ENCODE assay signal across 1 cellular context in genomic region chr6:142146828-142147662, GRCh38.
TF ChIP-seq lines count a peak whose summit lies in the region.

NMBR (minus strand) TSS chr6:142147122; CDS start chr6:142088658, 58,464 bp downstream.
A gene with protein sequence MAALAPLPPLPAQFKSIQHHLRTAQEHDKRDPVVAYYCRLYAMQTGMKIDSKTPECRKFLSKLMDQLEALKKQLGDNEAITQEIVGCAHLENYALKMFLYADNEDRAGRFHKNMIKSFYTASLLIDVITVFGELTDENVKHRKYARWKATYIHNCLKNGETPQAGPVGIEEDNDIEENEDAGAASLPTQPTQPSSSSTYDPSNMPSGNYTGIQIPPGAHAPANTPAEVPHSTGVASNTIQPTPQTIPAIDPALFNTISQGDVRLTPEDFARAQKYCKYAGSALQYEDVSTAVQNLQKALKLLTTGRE (plus strand): TSS chr6:142147263. CDS start chr6:142147288, 25 bp downstream.

TF ChIP-seq in K562, 482 proteins besides CTCF, POLR2A, EP300 and RAD21 (continued from another document and continues in another):
- TF ChIP-seq, protein P1, sequence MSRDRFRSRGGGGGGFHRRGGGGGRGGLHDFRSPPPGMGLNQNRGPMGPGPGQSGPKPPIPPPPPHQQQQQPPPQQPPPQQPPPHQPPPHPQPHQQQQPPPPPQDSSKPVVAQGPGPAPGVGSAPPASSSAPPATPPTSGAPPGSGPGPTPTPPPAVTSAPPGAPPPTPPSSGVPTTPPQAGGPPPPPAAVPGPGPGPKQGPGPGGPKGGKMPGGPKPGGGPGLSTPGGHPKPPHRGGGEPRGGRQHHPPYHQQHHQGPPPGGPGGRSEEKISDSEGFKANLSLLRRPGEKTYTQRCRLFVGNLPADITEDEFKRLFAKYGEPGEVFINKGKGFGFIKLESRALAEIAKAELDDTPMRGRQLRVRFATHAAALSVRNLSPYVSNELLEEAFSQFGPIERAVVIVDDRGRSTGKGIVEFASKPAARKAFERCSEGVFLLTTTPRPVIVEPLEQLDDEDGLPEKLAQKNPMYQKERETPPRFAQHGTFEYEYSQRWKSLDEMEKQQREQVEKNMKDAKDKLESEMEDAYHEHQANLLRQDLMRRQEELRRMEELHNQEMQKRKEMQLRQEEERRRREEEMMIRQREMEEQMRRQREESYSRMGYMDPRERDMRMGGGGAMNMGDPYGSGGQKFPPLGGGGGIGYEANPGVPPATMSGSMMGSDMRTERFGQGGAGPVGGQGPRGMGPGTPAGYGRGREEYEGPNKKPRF (IDR thresholded peaks at IDR 0.05; ENCODE audit: low read depth, low read length): no peak
- TF ChIP-seq, protein P2, sequence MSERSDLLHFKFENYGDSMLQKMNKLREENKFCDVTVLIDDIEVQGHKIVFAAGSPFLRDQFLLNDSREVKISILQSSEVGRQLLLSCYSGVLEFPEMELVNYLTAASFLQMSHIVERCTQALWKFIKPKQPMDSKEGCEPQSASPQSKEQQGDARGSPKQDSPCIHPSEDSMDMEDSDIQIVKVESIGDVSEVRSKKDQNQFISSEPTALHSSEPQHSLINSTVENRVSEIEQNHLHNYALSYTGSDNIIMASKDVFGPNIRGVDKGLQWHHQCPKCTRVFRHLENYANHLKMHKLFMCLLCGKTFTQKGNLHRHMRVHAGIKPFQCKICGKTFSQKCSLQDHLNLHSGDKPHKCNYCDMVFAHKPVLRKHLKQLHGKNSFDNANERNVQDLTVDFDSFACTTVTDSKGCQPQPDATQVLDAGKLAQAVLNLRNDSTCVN (CRISPR knock-in tag; IDR thresholded peaks at IDR 0.05): no peak
- peak; percentile 99 for TF ChIP-seq LCOR (CRISPR knock-in tag; IDR thresholded peaks at IDR 0.05)
- no peak for TF ChIP-seq ZBTB1 (CRISPR knock-in tag; IDR thresholded peaks at IDR 0.05; ENCODE audit: borderline replicate concordance, low read depth)
- TF ChIP-seq BRF1 (IDR thresholded peaks at IDR 0.05; ENCODE audit: borderline replicate concordance, extremely low read depth, insufficient read length): no peak
- TF ChIP-seq ZNF75A (CRISPR knock-in tag; IDR thresholded peaks at IDR 0.05): no peak
- no peak for TF ChIP-seq CAMTA2 (CRISPR knock-in tag; conservative IDR thresholded peaks at IDR 0.05)
- TF ChIP-seq, protein P3, sequence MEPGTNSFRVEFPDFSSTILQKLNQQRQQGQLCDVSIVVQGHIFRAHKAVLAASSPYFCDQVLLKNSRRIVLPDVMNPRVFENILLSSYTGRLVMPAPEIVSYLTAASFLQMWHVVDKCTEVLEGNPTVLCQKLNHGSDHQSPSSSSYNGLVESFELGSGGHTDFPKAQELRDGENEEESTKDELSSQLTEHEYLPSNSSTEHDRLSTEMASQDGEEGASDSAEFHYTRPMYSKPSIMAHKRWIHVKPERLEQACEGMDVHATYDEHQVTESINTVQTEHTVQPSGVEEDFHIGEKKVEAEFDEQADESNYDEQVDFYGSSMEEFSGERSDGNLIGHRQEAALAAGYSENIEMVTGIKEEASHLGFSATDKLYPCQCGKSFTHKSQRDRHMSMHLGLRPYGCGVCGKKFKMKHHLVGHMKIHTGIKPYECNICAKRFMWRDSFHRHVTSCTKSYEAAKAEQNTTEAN (CRISPR knock-in tag; IDR thresholded peaks at IDR 0.05): no peak
- peak; percentile 69 for TF ChIP-seq TBP (optimal IDR thresholded peaks at IDR 0.05; ENCODE audit: low read depth, low read length)
- TF ChIP-seq ZNF695 (CRISPR knock-in tag; IDR thresholded peaks at IDR 0.05): no peak
- no peak for TF ChIP-seq ZBTB17 (CRISPR knock-in tag; IDR thresholded peaks at IDR 0.05)
- no peak for TF ChIP-seq RNF219 (CRISPR knock-in tag; IDR thresholded peaks at IDR 0.05)
- TF ChIP-seq MTA2 (IDR thresholded peaks at IDR 0.05; ENCODE audit: low read depth): no peak
- no peak for TF ChIP-seq BCL6 (CRISPR knock-in tag; IDR thresholded peaks at IDR 0.05)
- TF ChIP-seq CBFB (CRISPR knock-in tag; IDR thresholded peaks at IDR 0.05): peak; percentile 91; the same call in 1 of the 2 replicates
- no peak for TF ChIP-seq ZNF507 (tag; conservative IDR thresholded peaks at IDR 0.05)
- no peak for TF ChIP-seq CEBPZ (IDR thresholded peaks at IDR 0.05; ENCODE audit: borderline replicate concordance, low read depth, low read length)
- TF ChIP-seq, protein P4, sequence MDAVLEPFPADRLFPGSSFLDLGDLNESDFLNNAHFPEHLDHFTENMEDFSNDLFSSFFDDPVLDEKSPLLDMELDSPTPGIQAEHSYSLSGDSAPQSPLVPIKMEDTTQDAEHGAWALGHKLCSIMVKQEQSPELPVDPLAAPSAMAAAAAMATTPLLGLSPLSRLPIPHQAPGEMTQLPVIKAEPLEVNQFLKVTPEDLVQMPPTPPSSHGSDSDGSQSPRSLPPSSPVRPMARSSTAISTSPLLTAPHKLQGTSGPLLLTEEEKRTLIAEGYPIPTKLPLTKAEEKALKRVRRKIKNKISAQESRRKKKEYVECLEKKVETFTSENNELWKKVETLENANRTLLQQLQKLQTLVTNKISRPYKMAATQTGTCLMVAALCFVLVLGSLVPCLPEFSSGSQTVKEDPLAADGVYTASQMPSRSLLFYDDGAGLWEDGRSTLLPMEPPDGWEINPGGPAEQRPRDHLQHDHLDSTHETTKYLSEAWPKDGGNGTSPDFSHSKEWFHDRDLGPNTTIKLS (IDR thresholded peaks at IDR 0.05; ENCODE audit: borderline replicate concordance, low read depth): peak; percentile 78; the same call in 1 of the 2 replicates
- TF ChIP-seq, protein P5, sequence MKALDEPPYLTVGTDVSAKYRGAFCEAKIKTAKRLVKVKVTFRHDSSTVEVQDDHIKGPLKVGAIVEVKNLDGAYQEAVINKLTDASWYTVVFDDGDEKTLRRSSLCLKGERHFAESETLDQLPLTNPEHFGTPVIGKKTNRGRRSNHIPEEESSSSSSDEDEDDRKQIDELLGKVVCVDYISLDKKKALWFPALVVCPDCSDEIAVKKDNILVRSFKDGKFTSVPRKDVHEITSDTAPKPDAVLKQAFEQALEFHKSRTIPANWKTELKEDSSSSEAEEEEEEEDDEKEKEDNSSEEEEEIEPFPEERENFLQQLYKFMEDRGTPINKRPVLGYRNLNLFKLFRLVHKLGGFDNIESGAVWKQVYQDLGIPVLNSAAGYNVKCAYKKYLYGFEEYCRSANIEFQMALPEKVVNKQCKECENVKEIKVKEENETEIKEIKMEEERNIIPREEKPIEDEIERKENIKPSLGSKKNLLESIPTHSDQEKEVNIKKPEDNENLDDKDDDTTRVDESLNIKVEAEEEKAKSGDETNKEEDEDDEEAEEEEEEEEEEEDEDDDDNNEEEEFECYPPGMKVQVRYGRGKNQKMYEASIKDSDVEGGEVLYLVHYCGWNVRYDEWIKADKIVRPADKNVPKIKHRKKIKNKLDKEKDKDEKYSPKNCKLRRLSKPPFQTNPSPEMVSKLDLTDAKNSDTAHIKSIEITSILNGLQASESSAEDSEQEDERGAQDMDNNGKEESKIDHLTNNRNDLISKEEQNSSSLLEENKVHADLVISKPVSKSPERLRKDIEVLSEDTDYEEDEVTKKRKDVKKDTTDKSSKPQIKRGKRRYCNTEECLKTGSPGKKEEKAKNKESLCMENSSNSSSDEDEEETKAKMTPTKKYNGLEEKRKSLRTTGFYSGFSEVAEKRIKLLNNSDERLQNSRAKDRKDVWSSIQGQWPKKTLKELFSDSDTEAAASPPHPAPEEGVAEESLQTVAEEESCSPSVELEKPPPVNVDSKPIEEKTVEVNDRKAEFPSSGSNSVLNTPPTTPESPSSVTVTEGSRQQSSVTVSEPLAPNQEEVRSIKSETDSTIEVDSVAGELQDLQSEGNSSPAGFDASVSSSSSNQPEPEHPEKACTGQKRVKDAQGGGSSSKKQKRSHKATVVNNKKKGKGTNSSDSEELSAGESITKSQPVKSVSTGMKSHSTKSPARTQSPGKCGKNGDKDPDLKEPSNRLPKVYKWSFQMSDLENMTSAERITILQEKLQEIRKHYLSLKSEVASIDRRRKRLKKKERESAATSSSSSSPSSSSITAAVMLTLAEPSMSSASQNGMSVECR (CRISPR knock-in tag; IDR thresholded peaks at IDR 0.05): peak; percentile 95
- peak; percentile 77 for TF ChIP-seq ZFX (CRISPR knock-in tag; IDR thresholded peaks at IDR 0.05)
- peak; percentile 97 for TF ChIP-seq RFX1 (IDR thresholded peaks at IDR 0.05)
- TF ChIP-seq HBP1 (CRISPR knock-in tag; IDR thresholded peaks at IDR 0.05): no peak
- peak; percentile 81; the same call in 1 of the 2 replicates for TF ChIP-seq ARID2 (IDR thresholded peaks at IDR 0.05)
- TF ChIP-seq, protein P6, sequence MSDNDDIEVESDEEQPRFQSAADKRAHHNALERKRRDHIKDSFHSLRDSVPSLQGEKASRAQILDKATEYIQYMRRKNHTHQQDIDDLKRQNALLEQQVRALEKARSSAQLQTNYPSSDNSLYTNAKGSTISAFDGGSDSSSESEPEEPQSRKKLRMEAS (CRISPR knock-in tag; IDR thresholded peaks at IDR 0.05): peak; percentile 93
- TF ChIP-seq NELFE (IDR thresholded peaks at IDR 0.05; ENCODE audit: insufficient read depth, insufficient read length): no peak
- TF ChIP-seq TEAD1 (CRISPR knock-in tag; IDR thresholded peaks at IDR 0.05): peak; percentile 3 to 53; a peak in 2 of 4 replicates
- TF ChIP-seq ZC3H8 (IDR thresholded peaks at IDR 0.05): peak; percentile 22; the same call in 1 of the 2 replicates
- peak; percentile 84 for TF ChIP-seq TAF1 (IDR thresholded peaks at IDR 0.05; ENCODE audit: control insufficient read depth, extremely low read depth, insufficient read depth, low read length, severe bottlenecking)
- no peak for TF ChIP-seq KDM2B (CRISPR knock-in tag; IDR thresholded peaks at IDR 0.05)
- TF ChIP-seq, protein P7, sequence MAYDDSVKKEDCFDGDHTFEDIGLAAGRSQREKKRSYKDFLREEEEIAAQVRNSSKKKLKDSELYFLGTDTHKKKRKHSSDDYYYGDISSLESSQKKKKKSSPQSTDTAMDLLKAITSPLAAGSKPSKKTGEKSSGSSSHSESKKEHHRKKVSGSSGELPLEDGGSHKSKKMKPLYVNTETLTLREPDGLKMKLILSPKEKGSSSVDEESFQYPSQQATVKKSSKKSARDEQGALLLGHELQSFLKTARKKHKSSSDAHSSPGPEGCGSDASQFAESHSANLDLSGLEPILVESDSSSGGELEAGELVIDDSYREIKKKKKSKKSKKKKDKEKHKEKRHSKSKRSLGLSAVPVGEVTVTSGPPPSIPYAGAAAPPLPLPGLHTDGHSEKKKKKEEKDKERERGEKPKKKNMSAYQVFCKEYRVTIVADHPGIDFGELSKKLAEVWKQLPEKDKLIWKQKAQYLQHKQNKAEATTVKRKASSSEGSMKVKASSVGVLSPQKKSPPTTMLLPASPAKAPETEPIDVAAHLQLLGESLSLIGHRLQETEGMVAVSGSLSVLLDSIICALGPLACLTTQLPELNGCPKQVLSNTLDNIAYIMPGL (CRISPR knock-in tag; IDR thresholded peaks at IDR 0.05): no peak
- TF ChIP-seq SNRNP70 (optimal IDR thresholded peaks at IDR 0.05; ENCODE audit: low read depth, low read length): no peak
- peak; percentile 85 for TF ChIP-seq ATF7 (IDR thresholded peaks at IDR 0.05)
- no peak; the same call in 1 of the 2 replicates for TF ChIP-seq ZKSCAN8 (CRISPR knock-in tag; IDR thresholded peaks at IDR 0.05)
- peak; percentile 81 for TF ChIP-seq ETV1 (tag; conservative IDR thresholded peaks at IDR 0.05; ENCODE audit: low read depth)
